30 cellular contexts compared by ENCODE assay signal in the genomic region with DNA sequence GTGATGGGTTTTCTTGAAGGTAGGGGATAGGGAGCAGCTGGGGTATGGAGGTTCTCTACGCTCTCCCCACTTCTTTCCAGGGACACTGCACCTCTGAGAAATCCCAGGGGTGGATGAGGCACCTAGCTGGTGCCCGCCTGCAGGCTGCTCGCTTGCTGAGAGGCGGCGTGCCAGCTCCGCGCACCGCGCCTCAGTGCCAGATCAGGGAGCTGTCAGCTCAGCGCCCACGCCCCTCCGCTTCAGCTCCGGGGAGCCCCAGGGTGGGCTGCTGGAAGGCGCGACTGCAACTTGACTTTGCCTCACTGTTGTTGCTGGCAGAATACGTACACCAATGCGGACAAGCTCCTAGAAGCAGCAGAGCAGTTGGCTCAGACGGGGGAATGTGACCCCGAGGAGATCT.
A peak's percentile ranks its signal among the peaks of the same experiment; 100 is the strongest.
DNase-seq lines count a peak whose midpoint lies in the region; ATAC-seq and TF ChIP-seq lines count a peak whose summit lies in the region.
"Had no signal": no experiment of that assay in that cellular context is flagged by ENCODE, and none has a peak within 500 bp of the region (broad histone marks: within the 10 kb centered on the region; RNA-seq: fewer than 3 reads in every experiment).

No MANE protein-coding gene starts in this region.

- H3K27ac ChIP-seq in breast epithelium (no peak overlapping the region), tibial artery (peak overlapping the region; percentile 17 to 36)
- H3K27ac ChIP-seq: heart right ventricle, lower lobe of right lung, parathyroid adenoma, PC-9, vagina had no signal

- peaks cover 96% of the 10 kb centered on the region for H3K27me3 Mint-ChIP-seq in MCF 10A (ENCODE audit: insufficient read depth, unreplicated experiment)
- H3K27me3 Mint-ChIP-seq in nephron (ENCODE audit: low read depth), result no peaks in the 10 kb centered on the region
- H3K27me3 Mint-ChIP-seq in T-cell, result peaks cover 20 to 26% of the 10 kb centered on the region in 2 donors

- H3K4me1 Mint-ChIP-seq in MCF 10A (ENCODE audit: insufficient read depth, unreplicated experiment) (no peaks in the 10 kb centered on the region), nephron (peaks cover 33% of the 10 kb centered on the region), T-cell (no peaks in the 10 kb centered on the region)

- H3K36me3 ChIP-seq in breast epithelium (no peaks in the 10 kb centered on the region), tibial artery (no peaks in the 10 kb centered on the region)
- H3K36me3 ChIP-seq: heart right ventricle, lower lobe of right lung, vagina had no signal

- POLR2A ChIA-PET in MCF 10A (lab: Yijun Ruan, JAX) (no interaction called here), T-cell (lab: Charles Lee) (no interaction called here)

- H3K27me3 ChIP-seq in breast epithelium (no peaks in the 10 kb centered on the region), tibial artery (no peaks in the 10 kb centered on the region)
- H3K27me3 ChIP-seq: testis, vagina had no signal

- H3K27ac Mint-ChIP-seq in MCF 10A (ENCODE audit: low read depth, unreplicated experiment) (no peak overlapping the region), nephron (peak overlapping the region in 2 of 3 experiments; percentile 41 to 84), T-cell (no peak overlapping the region)
- H3K27ac Mint-ChIP-seq: activated CD4-positive, alpha-beta memory T cell treated with anti-CD3 and anti-CD28 coated beads for 36 hours; natural killer cell treated with Interleukin-12 subunit alpha and Interleukin-12 subunit beta and Interleukin-15 and Interleukin-18, amount 100 ng/mL, for 72 hours had no signal

- CTCF ChIA-PET in MCF 10A (lab: Yijun Ruan, JAX), result no interaction called here
- CTCF ChIA-PET in T-cell (lab: Charles Lee), result no interaction called here

- H3K36me3 Mint-ChIP-seq in MCF 10A (ENCODE audit: insufficient read depth, unreplicated experiment) (peaks cover 5% of the 10 kb centered on the region), nephron (ENCODE audit: low read depth) (peaks cover 3% of the 10 kb centered on the region), T-cell (no peaks in the 10 kb centered on the region)
- H3K36me3 Mint-ChIP-seq: activated CD4-positive, alpha-beta memory T cell treated with anti-CD3 and anti-CD28 coated beads for 36 hours; natural killer cell treated with Interleukin-12 subunit alpha and Interleukin-12 subunit beta and Interleukin-15 and Interleukin-18, amount 100 ng/mL, for 72 hours had no signal

- H3K4me1 ChIP-seq in breast epithelium (no peaks in the 10 kb centered on the region), tibial artery (peaks cover 0 to 43% (median 17%) of the 10 kb centered on the region in 4 donors)
- H3K4me1 ChIP-seq: lower lobe of right lung, parathyroid adenoma, vagina had no signal

- no TSS peak for BruUV-seq in MCF 10A (replicated peaks; lab: Mats Ljungman, UMichigan)

- ATAC-seq in GM19463 (IDR thresholded peaks at IDR 0.05; ENCODE audit: unreplicated experiment), result no peak
- no peak for ATAC-seq in T-cell (replicated peaks in 1 of 4)
- ATAC-seq: activated CD4-positive, CD25-positive, alpha-beta regulatory T cell treated with anti-CD3 and anti-CD28 coated beads, Interleukin-2, amount 50 U/mL, for 24 hours; HepG2; lower lobe of right lung; natural killer cell treated with Interleukin-12 subunit alpha and Interleukin-12 subunit beta and Interleukin-15 and Interleukin-18, amount 100 ng/mL, for 72 hours; stimulated activated naive CD8-positive, alpha-beta T cell treated with anti-CD3 and anti-CD28 coated beads, Interleukin-15, Interleukin-2, amounts not matched to agents 100 U/mL and 50 U/mL, for 24 hours had no signal

- TF ChIP-seq CTCF in breast epithelium (IDR thresholded peaks at IDR 0.05) (no peak), MCF 10A (IDR thresholded peaks at IDR 0.05; ENCODE audit: unreplicated experiment) (no peak), epithelial cell of esophagus (IDR thresholded peaks at IDR 0.05; ENCODE audit: insufficient read depth, low read depth, low read length, missing control alignments) (peak; percentile 14), nephron (IDR thresholded peaks at IDR 0.05; ENCODE audit: unreplicated experiment in 3 of 3) (no peak), tibial artery (IDR thresholded peaks at IDR 0.05) (no peak)

- DNase-seq in breast epithelium (ENCODE audit: low spot score in 2 of 2), result no peak
- DNase-seq in MCF 10A (ENCODE audit: unreplicated experiment), result no peak
- DNase-seq in epithelial cell of esophagus (ENCODE audit: low read depth), result peak; percentile 62
- DNase-seq in tibial artery, result peak in 1 of 2 donors; percentile 69
- DNase-seq in DMS79 (lab: John Stamatoyannopoulos, UW), result no peak
- DNase-seq in T-cell, result no peak
- DNase-seq: activated CD4-positive, alpha-beta memory T cell treated with anti-CD3 and anti-CD28 coated beads for 36 hours; activated naive CD4-positive, alpha-beta T cell treated with Interleukin-2 at 50 U/mL for 16 hours; effector CD8-positive, alpha-beta T cell; foreskin fibroblast; heart right ventricle; kidney glomerular epithelial cell; lower lobe of right lung; NCI-H1436; NCI-H2081; NCI-H345; NCI-H69; PC-9; SK-N-SH; stimulated activated CD4-positive, alpha-beta T cell treated with anti-CD3 and anti-CD28 coated beads, Interleukin-2, amount 100 ng/mL, for 24 hours; stimulated activated naive CD8-positive, alpha-beta T cell treated with anti-CD3 and anti-CD28 coated beads, Interleukin-15, Interleukin-2, amounts not matched to agents 100 U/mL and 50 U/mL, for 24 hours; T-helper 2 cell had no signal

- intact Hi-C loops in breast epithelium (cut with DNase I; ENCODE audit: low total_unique reads) (no loop called here), MCF 10A (cut with micrococcal nuclease) (no loop called here), tibial artery (cut with DNase I; ENCODE audit: low total_unique reads) (no loop called here)

- no peak for TF ChIP-seq POLR2A in breast epithelium (IDR thresholded peaks at IDR 0.05)

- H3K9me3 Mint-ChIP-seq in MCF 10A (ENCODE audit: unreplicated experiment) (no peaks in the 10 kb centered on the region), nephron (no peaks in the 10 kb centered on the region), T-cell (no peaks in the 10 kb centered on the region)
- H3K9me3 Mint-ChIP-seq: activated CD4-positive, alpha-beta memory T cell treated with anti-CD3 and anti-CD28 coated beads for 36 hours; natural killer cell treated with Interleukin-12 subunit alpha and Interleukin-12 subunit beta and Interleukin-15 and Interleukin-18, amount 100 ng/mL, for 72 hours had no signal

- peak overlapping the region in 2 of 3 donors; percentile 38 to 48 for H3K4me3 ChIP-seq in breast epithelium
- no peak overlapping the region for H3K4me3 ChIP-seq in epithelial cell of esophagus (ENCODE audit: low read length)
- peak overlapping the region; percentile 17 to 37 for H3K4me3 ChIP-seq in tibial artery
- H3K4me3 ChIP-seq: heart right ventricle, lower lobe of right lung, PC-9, vagina had no signal

- H3K9me3 ChIP-seq in breast epithelium (no peaks in the 10 kb centered on the region), tibial artery (no peaks in the 10 kb centered on the region)
- H3K9me3 ChIP-seq: heart right ventricle, lower lobe of right lung, SK-N-SH, testis, vagina had no signal

- H3K4me3 Mint-ChIP-seq in MCF 10A (ENCODE audit: unreplicated experiment) (no peak overlapping the region), nephron (no peak overlapping the region), T-cell (no peak overlapping the region)
- H3K4me3 Mint-ChIP-seq: activated CD4-positive, alpha-beta memory T cell treated with anti-CD3 and anti-CD28 coated beads for 36 hours; natural killer cell treated with Interleukin-12 subunit alpha and Interleukin-12 subunit beta and Interleukin-15 and Interleukin-18, amount 100 ng/mL, for 72 hours had no signal

Comparison
In these comparisons a context has a peak if more than half of its experiments do, and no peak if none do; other contexts are left out.
1. H3K27ac ChIP-seq: peak in tibial artery (2 of 2); none in breast epithelium (0 of 2).
2. H3K27ac Mint-ChIP-seq: peak in nephron (2 of 3); none in MCF 10A (single experiment) and T-cell (0 of 2).